20 cellular contexts compared by ENCODE assay signal in the genomic region with DNA sequence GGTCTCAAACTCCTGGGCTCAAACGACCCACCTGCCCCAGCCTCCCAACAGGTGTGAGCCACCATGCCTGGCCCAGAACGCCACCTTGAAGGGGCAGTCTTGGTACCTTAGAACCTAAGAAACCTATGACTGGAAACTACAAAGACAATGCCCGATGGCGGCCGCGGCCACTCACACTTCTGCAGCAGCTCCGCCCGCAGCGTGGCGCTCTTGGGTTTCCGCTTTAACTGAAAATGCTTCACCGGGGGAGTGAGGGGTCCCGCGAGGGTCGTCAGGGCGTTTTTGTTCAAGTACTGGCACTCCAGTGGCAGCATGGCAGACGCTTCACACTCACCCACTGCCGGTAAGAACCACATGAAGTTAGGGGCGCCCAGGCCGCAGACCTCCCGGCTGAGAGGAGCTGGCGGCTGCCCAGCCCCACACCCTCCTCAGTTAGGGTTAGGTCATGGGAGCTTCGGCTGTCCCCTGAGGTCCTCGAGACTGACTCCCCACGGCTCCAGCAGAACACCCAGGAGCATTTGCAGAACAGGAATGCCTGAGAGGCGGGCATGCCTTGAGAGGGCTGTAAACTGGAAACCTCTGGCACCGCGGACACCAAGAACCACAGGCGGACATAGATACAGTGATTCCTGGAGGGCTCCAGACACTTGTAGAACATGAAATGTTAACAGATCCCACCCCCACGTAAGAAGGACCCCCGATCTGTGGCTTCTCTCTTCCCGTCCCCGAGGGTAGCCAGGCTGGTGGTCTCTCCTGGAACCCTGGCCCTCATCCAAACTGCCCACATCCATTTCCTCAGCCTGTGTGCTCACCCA.
"Had no signal": no experiment of that assay in that cellular context is flagged by ENCODE, and none has a peak within 500 bp of the region (broad histone marks: within the 10 kb centered on the region; RNA-seq: fewer than 3 reads in every experiment).

No MANE protein-coding gene starts in this region.

- H3K27me3 Mint-ChIP-seq: activated CD4-positive, alpha-beta T cell treated with anti-CD3 and anti-CD28 coated beads for 36 hours; activated naive CD4-positive, alpha-beta T cell treated with anti-CD3 and anti-CD28 coated beads, Interleukin-2, amount 50 U/mL, for 24 hours; naive thymus-derived CD4-positive, alpha-beta T cell; stimulated activated naive B cell treated with anti-CD40 and anti-IgM and Interleukin-4, amounts not matched to agents 10 μg/mL and 1 μg/mL and 100 μg/mL, for 72 hours had no signal

- H3K27me3 ChIP-seq: esophagus muscularis mucosa, heart right ventricle, right lobe of liver had no signal

- H3K9me3 Mint-ChIP-seq: activated naive CD4-positive, alpha-beta T cell treated with anti-CD3 and anti-CD28 coated beads, Interleukin-2, amount 50 U/mL, for 24 hours; activated T-cell treated with anti-CD3 and anti-CD28 coated beads, Interleukin-2, amount 50 U/mL, for 4 hours; naive thymus-derived CD4-positive, alpha-beta T cell; stimulated activated naive B cell treated with anti-CD40 and anti-IgM and Interleukin-4, amounts not matched to agents 10 μg/mL and 1 μg/mL and 100 μg/mL, for 72 hours; T-helper 2 cell treated with Interferon-gamma antibody and Interleukin-4, amounts not matched to agents 5 μg/mL and 100 μg/mL, for 36 hours; WTC11 had no signal

- H3K4me3 ChIP-seq: esophagus muscularis mucosa, heart right ventricle, psoas muscle, right lobe of liver, SK-N-MC, thoracic aorta had no signal

- ATAC-seq: activated CD4-positive, alpha-beta T cell treated with anti-CD3 and anti-CD28 coated beads for 36 hours; activated T-cell treated with anti-CD3 and anti-CD28 coated beads, Interleukin-2, amount 50 U/mL, for 4 hours; heart right ventricle; naive thymus-derived CD4-positive, alpha-beta T cell; psoas muscle; right lobe of liver; stimulated activated naive B cell treated with anti-CD40 and anti-IgM and Interleukin-4, amounts not matched to agents 10 μg/mL and 1 μg/mL and 100 μg/mL, for 72 hours; WTC11 had no signal

- DNase-seq: activated CD4-positive, alpha-beta T cell treated with anti-CD3 and anti-CD28 coated beads for 36 hours; activated CD4-positive, alpha-beta T cell treated with anti-CD3 and anti-CD28 coated beads, Interleukin-2, amount 50 U/mL, for 48 hours; activated T-cell treated with anti-CD3 and anti-CD28 coated beads, Interleukin-2, amount 50 U/mL, for 4 hours; cerebellar nuclear complex; dermis blood vessel endothelial cell; effector memory CD4-positive, alpha-beta T cell; heart right ventricle; mesenchymal stem cell; naive thymus-derived CD4-positive, alpha-beta T cell; small intestine; stimulated activated CD4-positive, alpha-beta T cell treated with anti-CD3 and anti-CD28 coated beads, Interleukin-4, amount 100 ng/mL, for 24 hours; stimulated activated naive B cell treated with anti-CD40 and anti-IgM and Interleukin-4, amounts not matched to agents 10 μg/mL and 1 μg/mL and 100 μg/mL, for 72 hours had no signal

- H3K4me1 ChIP-seq: psoas muscle, right lobe of liver had no signal

- H3K27ac ChIP-seq: esophagus muscularis mucosa, heart right ventricle, psoas muscle, right lobe of liver, SK-N-MC, thoracic aorta had no signal

- H3K4me1 Mint-ChIP-seq: activated CD4-positive, alpha-beta T cell treated with anti-CD3 and anti-CD28 coated beads for 36 hours; stimulated activated naive B cell treated with anti-CD40 and anti-IgM and Interleukin-4, amounts not matched to agents 10 μg/mL and 1 μg/mL and 100 μg/mL, for 72 hours had no signal

- H3K27ac Mint-ChIP-seq: activated CD4-positive, alpha-beta T cell treated with anti-CD3 and anti-CD28 coated beads for 36 hours; activated naive CD4-positive, alpha-beta T cell treated with anti-CD3 and anti-CD28 coated beads, Interleukin-2, amount 50 U/mL, for 24 hours; T-helper 2 cell treated with Interferon-gamma antibody and Interleukin-4, amounts not matched to agents 5 μg/mL and 100 μg/mL, for 36 hours had no signal

- H3K9me3 ChIP-seq: esophagus muscularis mucosa, heart right ventricle, psoas muscle, right lobe of liver, thoracic aorta had no signal

- H3K4me3 Mint-ChIP-seq: activated CD4-positive, alpha-beta T cell treated with anti-CD3 and anti-CD28 coated beads for 36 hours; activated naive CD4-positive, alpha-beta T cell treated with anti-CD3 and anti-CD28 coated beads, Interleukin-2, amount 50 U/mL, for 24 hours; activated T-cell treated with anti-CD3 and anti-CD28 coated beads, Interleukin-2, amount 50 U/mL, for 4 hours; naive thymus-derived CD4-positive, alpha-beta T cell; stimulated activated naive B cell treated with anti-CD40 and anti-IgM and Interleukin-4, amounts not matched to agents 10 μg/mL and 1 μg/mL and 100 μg/mL, for 72 hours; T-helper 2 cell treated with Interferon-gamma antibody and Interleukin-4, amounts not matched to agents 5 μg/mL and 100 μg/mL, for 36 hours; WTC11 had no signal
